18 cellular contexts compared by ENCODE assay signal in genomic region chr9:111050819-111051218, GRCh38. TPM values are rescaled to one million over a fixed set of nuclear protein-coding genes. Genes with fewer than 3 reads are reported as not detected.
"Had no signal": no experiment of that assay in that cellular context is flagged by ENCODE, and none has a peak within 500 bp of the region (broad histone marks: within the 10 kb centered on the region; RNA-seq: fewer than 3 reads in every experiment).

No MANE protein-coding gene starts in this region.

- H3K4me3 ChIP-seq: body of pancreas, gastroesophageal sphincter, heart right ventricle, lung, psoas muscle, spleen, suprapubic skin had no signal

- ATAC-seq: activated naive CD8-positive, alpha-beta T cell treated with anti-CD3 and anti-CD28 coated beads, Interleukin-2, amount 50 U/mL, for 24 hours; body of pancreas; gastroesophageal sphincter; heart right ventricle; left colon; psoas muscle; sciatic nerve had no signal

- DNase-seq: activated CD4-positive, alpha-beta T cell treated with anti-CD3 and anti-CD28 coated beads, Interleukin-2, amount 50 U/mL, for 1 hour; activated naive CD4-positive, alpha-beta T cell treated with anti-CD3 and anti-CD28 coated beads for 36 hours; activated naive CD8-positive, alpha-beta T cell treated with anti-CD3 and anti-CD28 coated beads, Interleukin-2, amount 50 U/mL, for 24 hours; body of pancreas; cortex of kidney; effector CD4-positive, alpha-beta T cell; heart right ventricle; left colon; midbrain; psoas muscle; spleen; trophoblast cell had no signal

- H3K27me3 ChIP-seq: body of pancreas, gastroesophageal sphincter, spleen, suprapubic skin had no signal

- H3K36me3 ChIP-seq: gastroesophageal sphincter, heart right ventricle, spleen, suprapubic skin had no signal

RNA-seq across cellular contexts. Expression of gene LPAR1, which starts 12.5 kb away (rescaled TPM):
- total RNA-seq: activated CD8-positive, alpha-beta memory T cell treated with anti-CD3 and anti-CD28 coated beads for 36 hours; activated naive CD4-positive, alpha-beta T cell treated with anti-CD3 and anti-CD28 coated beads for 36 hours; activated T-helper 2 cell treated with anti-CD3 and anti-CD28 coated beads, Interferon-gamma antibody, Interleukin-2, Interleukin-4, amounts not matched to agents 10 μg/mL and 5 μg/mL and 100 μg/mL, durations not matched to agents 14 hours and 24 hours and 36 hours had no signal
